ENCODE assay signal across 9 cellular contexts in genomic region chrX:120015145-120016067, GRCh38.
DNase-seq lines count a peak whose midpoint lies in the region; ATAC-seq and TF ChIP-seq lines count a peak whose summit lies in the region.
"Had no signal": no experiment of that assay in that cellular context is flagged by ENCODE, and none has a peak within 500 bp of the region (broad histone marks: within the 10 kb centered on the region; RNA-seq: fewer than 3 reads in every experiment).

No MANE protein-coding gene starts in this region.

- no peaks in the 10 kb centered on the region for H3K9me3 Mint-ChIP-seq in stimulated activated naive CD8-positive, alpha-beta T cell treated with anti-CD3 and anti-CD28 coated beads, Interleukin-15, Interleukin-2, amounts not matched to agents 100 ng/mL and 50 ng/mL, for 24 hours
- H3K9me3 Mint-ChIP-seq in memory B cell: no peaks in the 10 kb centered on the region

- peak in 6 of 7 experiments; percentile 12 to 65 (median 30) for TF ChIP-seq CTCF in body of pancreas (IDR thresholded peaks at IDR 0.05)

- peaks cover 9% of the 10 kb centered on the region for H3K4me1 Mint-ChIP-seq in stimulated activated naive CD8-positive, alpha-beta T cell treated with anti-CD3 and anti-CD28 coated beads, Interleukin-15, Interleukin-2, amounts not matched to agents 100 ng/mL and 50 ng/mL, for 24 hours (ENCODE audit: low read depth)
- H3K4me1 Mint-ChIP-seq in memory B cell: peaks cover 15% of the 10 kb centered on the region

- H3K4me3 ChIP-seq in body of pancreas (peak overlapping the region in 1 of 2 donors; percentile 34), aorta (ENCODE audit: low read length in 2 of 2) (no peak overlapping the region)

- H3K27me3 ChIP-seq in body of pancreas: no peaks in the 10 kb centered on the region
- no peaks in the 10 kb centered on the region for H3K27me3 ChIP-seq in aorta (ENCODE audit: control insufficient read depth in 1 of 2, insufficient read depth in 2 of 2, low read length in 1 of 2)

- peaks cover 8% of the 10 kb centered on the region for H3K4me1 ChIP-seq in body of pancreas
- H3K4me1 ChIP-seq in aorta (ENCODE audit: control insufficient read depth in 1 of 2, insufficient read depth in 2 of 2, low read length in 2 of 2): no peaks in the 10 kb centered on the region

- no peak overlapping the region for H3K27ac Mint-ChIP-seq in stimulated activated naive CD8-positive, alpha-beta T cell treated with anti-CD3 and anti-CD28 coated beads, Interleukin-15, Interleukin-2, amounts not matched to agents 100 ng/mL and 50 ng/mL, for 24 hours
- peak overlapping the region; percentile 63 for H3K27ac Mint-ChIP-seq in memory B cell

- H3K27ac ChIP-seq in body of pancreas (peak overlapping the region in 3 of 4 donors; percentile 25 to 79 (median 69)), aorta (ENCODE audit: low read depth in 1 of 2, low read length in 2 of 2) (no peak overlapping the region), substantia nigra (ENCODE audit: low read depth, low read length, poor library complexity, severe bottlenecking) (no peak overlapping the region)

- TF ChIP-seq POLR2A in body of pancreas (IDR thresholded peaks at IDR 0.05): peak in 2 of 3 donors; percentile 45 to 55

- intact Hi-C loops in body of pancreas (cut with DNase I): no loop called here
- intact Hi-C loops in aorta (cut with DNase I): no loop called here

- no peaks in the 10 kb centered on the region for H3K9me3 ChIP-seq in body of pancreas
- no peaks in the 10 kb centered on the region for H3K9me3 ChIP-seq in aorta (ENCODE audit: control insufficient read depth, low read length)

- WGBS in body of pancreas, 2 donors: 0 to 1% methylated on average over 22 to 28 of the region's 58 CpGs
- WGBS in aorta, 2 donors: 0 to 28% methylated on average over 58 of the region's 58 CpGs

- ATAC-seq in stimulated activated naive CD8-positive, alpha-beta T cell treated with anti-CD3 and anti-CD28 coated beads, Interleukin-15, Interleukin-2, amounts not matched to agents 100 U/mL and 50 U/mL, for 24 hours: no peak
- ATAC-seq in body of pancreas: peak; percentile 86
- peak; percentile 29 for ATAC-seq in memory B cell (ENCODE audit: low read depth)
- ATAC-seq in aorta (ENCODE audit: low FRiP score): peak; percentile 33

- H3K4me3 Mint-ChIP-seq in stimulated activated naive CD8-positive, alpha-beta T cell treated with anti-CD3 and anti-CD28 coated beads, Interleukin-15, Interleukin-2, amounts not matched to agents 100 ng/mL and 50 ng/mL, for 24 hours: peak overlapping the region; percentile 59
- H3K4me3 Mint-ChIP-seq in memory B cell: peak overlapping the region; percentile 85

- no peak for DNase-seq in stimulated activated naive CD8-positive, alpha-beta T cell treated with anti-CD3 and anti-CD28 coated beads, Interleukin-15, Interleukin-2, amounts not matched to agents 100 U/mL and 50 U/mL, for 24 hours
- DNase-seq in body of pancreas: peak; percentile 57 to 78 (median 69)
- no peak for DNase-seq in memory B cell (ENCODE audit: low spot score in 2 of 2)
- no peak for DNase-seq in aorta
- no peak for DNase-seq in NCI-H1436 (lab: John Stamatoyannopoulos, UW)
- no peak for DNase-seq in substantia nigra (lab: John Stamatoyannopoulos, UW)
- DNase-seq in HuH-7.5 (ENCODE audit: low spot score): no peak
- DNase-seq: amniotic stem cell had no signal

- no peaks in the 10 kb centered on the region for H3K36me3 Mint-ChIP-seq in stimulated activated naive CD8-positive, alpha-beta T cell treated with anti-CD3 and anti-CD28 coated beads, Interleukin-15, Interleukin-2, amounts not matched to agents 100 ng/mL and 50 ng/mL, for 24 hours (ENCODE audit: low read depth)
- no peaks in the 10 kb centered on the region for H3K36me3 Mint-ChIP-seq in memory B cell

- peaks cover 38% of the 10 kb centered on the region for H3K27me3 Mint-ChIP-seq in stimulated activated naive CD8-positive, alpha-beta T cell treated with anti-CD3 and anti-CD28 coated beads, Interleukin-15, Interleukin-2, amounts not matched to agents 100 ng/mL and 50 ng/mL, for 24 hours
- H3K27me3 Mint-ChIP-seq in memory B cell: peaks cover 19% of the 10 kb centered on the region

- H3K36me3 ChIP-seq in body of pancreas (replicated peaks in 1 of 2; ENCODE audit: insufficient read depth in 1 of 2, low read depth in 2 of 2) (no peaks in the 10 kb centered on the region), aorta (ENCODE audit: control insufficient read depth in 1 of 2, insufficient read depth in 2 of 2, low read length in 1 of 2) (no peaks in the 10 kb centered on the region)

Comparison
In these comparisons a context has a peak if more than half of its experiments do, and no peak if none do; other contexts are left out.
1. DNase-seq: peak in body of pancreas (4 of 4); none in stimulated activated naive CD8-positive, alpha-beta T cell treated with anti-CD3 and anti-CD28 coated beads, Interleukin-15, Interleukin-2, amounts not matched to agents 100 U/mL and 50 U/mL, for 24 hours (single experiment), memory B cell (0 of 2), aorta (0 of 2), NCI-H1436 (single experiment), substantia nigra (0 of 49) and HuH-7.5 (single experiment).
2. H3K27ac ChIP-seq: peak in body of pancreas (3 of 4); none in aorta (0 of 2) and substantia nigra (single experiment).